In the genomic region with DNA sequence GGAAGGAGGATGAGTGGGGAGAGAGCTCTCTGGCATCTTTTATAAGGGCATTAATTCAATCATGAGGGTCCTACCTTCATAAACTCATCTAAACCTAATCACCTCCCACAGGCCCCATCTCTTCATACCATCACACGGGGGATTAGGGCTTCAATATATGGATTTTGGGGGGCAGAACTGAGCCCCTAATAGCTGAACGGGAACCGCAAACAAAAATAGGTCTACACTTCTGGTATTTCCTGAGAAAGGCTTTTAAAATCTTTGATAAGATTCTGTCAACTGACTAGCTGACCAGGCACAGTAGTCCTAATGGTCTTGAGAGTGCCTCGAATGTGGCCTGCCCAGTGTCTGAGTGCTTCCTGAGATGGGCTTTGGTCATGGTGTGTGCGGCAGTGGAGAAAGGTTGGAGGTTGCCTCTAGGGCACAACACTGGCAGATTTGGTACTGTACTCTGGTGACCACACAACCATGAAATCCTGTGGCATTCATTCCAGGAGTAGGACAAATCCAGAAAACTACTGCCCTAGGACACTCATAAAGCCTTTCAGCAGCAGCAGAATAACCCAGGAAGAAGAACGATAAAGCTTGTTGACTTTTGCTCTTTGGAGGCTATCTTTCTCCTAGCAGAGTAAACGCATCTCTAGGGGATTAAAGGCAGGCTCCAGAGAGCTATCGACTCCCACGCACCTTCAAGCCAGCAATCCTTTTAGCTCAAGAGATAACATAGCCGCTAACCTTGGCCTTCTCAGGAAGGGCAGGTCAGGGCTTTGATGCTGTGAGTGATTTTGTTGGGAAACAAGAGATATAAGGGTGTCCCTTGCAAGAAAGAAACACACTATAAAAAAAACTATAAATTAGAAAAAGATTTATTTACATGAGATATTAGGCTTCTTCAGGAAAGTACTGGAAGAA, we compare ENCODE assay signal across 1 cellular context.
TF ChIP-seq lines count a peak whose summit lies in the region.

No MANE protein-coding gene starts in this region.

TF ChIP-seq in HepG2, 621 proteins besides CTCF, POLR2A, EP300 and RAD21 (continued from another document and continues in another):
- TF ChIP-seq DBP (CRISPR knock-in tag; IDR thresholded peaks at IDR 0.05; ENCODE audit: not compliant biosample characterization) = no peak
- peak; percentile 91 for TF ChIP-seq ARNTL (CRISPR knock-in tag; IDR thresholded peaks at IDR 0.05)
- TF ChIP-seq, protein P1, sequence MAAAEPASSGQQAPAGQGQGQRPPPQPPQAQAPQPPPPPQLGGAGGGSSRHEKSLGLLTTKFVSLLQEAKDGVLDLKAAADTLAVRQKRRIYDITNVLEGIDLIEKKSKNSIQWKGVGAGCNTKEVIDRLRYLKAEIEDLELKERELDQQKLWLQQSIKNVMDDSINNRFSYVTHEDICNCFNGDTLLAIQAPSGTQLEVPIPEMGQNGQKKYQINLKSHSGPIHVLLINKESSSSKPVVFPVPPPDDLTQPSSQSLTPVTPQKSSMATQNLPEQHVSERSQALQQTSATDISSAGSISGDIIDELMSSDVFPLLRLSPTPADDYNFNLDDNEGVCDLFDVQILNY (CRISPR knock-in tag; conservative IDR thresholded peaks at IDR 0.05) = no peak
- TF ChIP-seq ZNF446 (CRISPR knock-in tag; IDR thresholded peaks at IDR 0.05) = 0 out of 2 replicates have a peak, but pooled peaks have one; percentile 81
- TF ChIP-seq, protein P2, sequence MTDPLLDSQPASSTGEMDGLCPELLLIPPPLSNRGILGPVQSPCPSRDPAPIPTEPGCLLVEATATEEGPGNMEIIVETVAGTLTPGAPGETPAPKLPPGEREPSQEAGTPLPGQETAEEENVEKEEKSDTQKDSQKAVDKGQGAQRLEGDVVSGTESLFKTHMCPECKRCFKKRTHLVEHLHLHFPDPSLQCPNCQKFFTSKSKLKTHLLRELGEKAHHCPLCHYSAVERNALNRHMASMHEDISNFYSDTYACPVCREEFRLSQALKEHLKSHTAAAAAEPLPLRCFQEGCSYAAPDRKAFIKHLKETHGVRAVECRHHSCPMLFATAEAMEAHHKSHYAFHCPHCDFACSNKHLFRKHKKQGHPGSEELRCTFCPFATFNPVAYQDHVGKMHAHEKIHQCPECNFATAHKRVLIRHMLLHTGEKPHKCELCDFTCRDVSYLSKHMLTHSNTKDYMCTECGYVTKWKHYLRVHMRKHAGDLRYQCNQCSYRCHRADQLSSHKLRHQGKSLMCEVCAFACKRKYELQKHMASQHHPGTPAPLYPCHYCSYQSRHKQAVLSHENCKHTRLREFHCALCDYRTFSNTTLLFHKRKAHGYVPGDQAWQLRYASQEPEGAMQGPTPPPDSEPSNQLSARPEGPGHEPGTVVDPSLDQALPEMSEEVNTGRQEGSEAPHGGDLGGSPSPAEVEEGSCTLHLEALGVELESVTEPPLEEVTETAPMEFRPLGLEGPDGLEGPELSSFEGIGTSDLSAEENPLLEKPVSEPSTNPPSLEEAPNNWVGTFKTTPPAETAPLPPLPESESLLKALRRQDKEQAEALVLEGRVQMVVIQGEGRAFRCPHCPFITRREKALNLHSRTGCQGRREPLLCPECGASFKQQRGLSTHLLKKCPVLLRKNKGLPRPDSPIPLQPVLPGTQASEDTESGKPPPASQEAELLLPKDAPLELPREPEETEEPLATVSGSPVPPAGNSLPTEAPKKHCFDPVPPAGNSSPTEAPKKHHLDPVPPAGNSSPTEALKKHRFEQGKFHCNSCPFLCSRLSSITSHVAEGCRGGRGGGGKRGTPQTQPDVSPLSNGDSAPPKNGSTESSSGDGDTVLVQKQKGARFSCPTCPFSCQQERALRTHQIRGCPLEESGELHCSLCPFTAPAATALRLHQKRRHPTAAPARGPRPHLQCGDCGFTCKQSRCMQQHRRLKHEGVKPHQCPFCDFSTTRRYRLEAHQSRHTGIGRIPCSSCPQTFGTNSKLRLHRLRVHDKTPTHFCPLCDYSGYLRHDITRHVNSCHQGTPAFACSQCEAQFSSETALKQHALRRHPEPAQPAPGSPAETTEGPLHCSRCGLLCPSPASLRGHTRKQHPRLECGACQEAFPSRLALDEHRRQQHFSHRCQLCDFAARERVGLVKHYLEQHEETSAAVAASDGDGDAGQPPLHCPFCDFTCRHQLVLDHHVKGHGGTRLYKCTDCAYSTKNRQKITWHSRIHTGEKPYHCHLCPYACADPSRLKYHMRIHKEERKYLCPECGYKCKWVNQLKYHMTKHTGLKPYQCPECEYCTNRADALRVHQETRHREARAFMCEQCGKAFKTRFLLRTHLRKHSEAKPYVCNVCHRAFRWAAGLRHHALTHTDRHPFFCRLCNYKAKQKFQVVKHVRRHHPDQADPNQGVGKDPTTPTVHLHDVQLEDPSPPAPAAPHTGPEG (CRISPR knock-in tag; IDR thresholded peaks at IDR 0.05) = peak; percentile 79
- TF ChIP-seq KMT2A (CRISPR knock-in tag; IDR thresholded peaks at IDR 0.05) = peak; percentile 74; the same call in 1 of the 2 replicates
- peak; percentile 100 for TF ChIP-seq FOXJ3 (CRISPR knock-in tag; IDR thresholded peaks at IDR 0.05; ENCODE audit: borderline replicate concordance)
- TF ChIP-seq ZNF513 (CRISPR knock-in tag; conservative IDR thresholded peaks at IDR 0.05) = no peak
- TF ChIP-seq ZSCAN20 (CRISPR knock-in tag; IDR thresholded peaks at IDR 0.05; ENCODE audit: borderline replicate concordance) = no peak
- 0 out of 2 replicates have a peak, but pooled peaks have one; percentile 54 for TF ChIP-seq ZFP90 (CRISPR knock-in tag; IDR thresholded peaks at IDR 0.05; ENCODE audit: borderline replicate concordance)
- peak; percentile 65; the same call in 1 of the 2 replicates for TF ChIP-seq MYC (CRISPR knock-in tag; IDR thresholded peaks at IDR 0.05; ENCODE audit: borderline replicate concordance)
- TF ChIP-seq JDP2 (CRISPR knock-in tag; IDR thresholded peaks at IDR 0.05; ENCODE audit: borderline replicate concordance) = peak; percentile 55; the same call in 1 of the 2 replicates
- TF ChIP-seq ZNF678 (CRISPR knock-in tag; IDR thresholded peaks at IDR 0.05) = no peak
- peak; percentile 96 for TF ChIP-seq TCF7L2 (IDR thresholded peaks at IDR 0.05; ENCODE audit: low read depth, low read length)
- TF ChIP-seq ZNF619 (CRISPR knock-in tag; IDR thresholded peaks at IDR 0.05) = peak; percentile 80; the same call in 1 of the 2 replicates
- TF ChIP-seq ZNF207 (IDR thresholded peaks at IDR 0.05; ENCODE audit: borderline replicate concordance) = no peak
- peak; percentile 100 for TF ChIP-seq HDAC2 (CRISPR knock-in tag; IDR thresholded peaks at IDR 0.05)
- no peak for TF ChIP-seq ZNF776 (CRISPR knock-in tag; IDR thresholded peaks at IDR 0.05)
- TF ChIP-seq NR3C1 (CRISPR knock-in tag; IDR thresholded peaks at IDR 0.05) = no peak
- peak; percentile 97 for TF ChIP-seq BRCA1 (CRISPR knock-in tag; IDR thresholded peaks at IDR 0.05)
- peak; percentile 99 for TF ChIP-seq SMYD3 (CRISPR knock-in tag; IDR thresholded peaks at IDR 0.05)
- TF ChIP-seq ZNF431 (CRISPR knock-in tag; IDR thresholded peaks at IDR 0.05; ENCODE audit: borderline replicate concordance, low read depth) = peak; percentile 87; the same call in 1 of the 2 replicates
- no peak for TF ChIP-seq ZNF773 (CRISPR knock-in tag; IDR thresholded peaks at IDR 0.05; ENCODE audit: borderline replicate concordance)
- TF ChIP-seq ZNF558 (CRISPR knock-in tag; IDR thresholded peaks at IDR 0.05; ENCODE audit: borderline replicate concordance) = peak; percentile 76; the same call in 1 of the 2 replicates
- peak; percentile 59; the same call in 1 of the 2 replicates for TF ChIP-seq ZSCAN21 (CRISPR knock-in tag; IDR thresholded peaks at IDR 0.05; ENCODE audit: borderline replicate concordance)
- peak; percentile 93 for TF ChIP-seq ZBTB7B (CRISPR knock-in tag; IDR thresholded peaks at IDR 0.05)
- TF ChIP-seq ZNF333 (CRISPR knock-in tag; IDR thresholded peaks at IDR 0.05; ENCODE audit: borderline replicate concordance) = no peak
- peak; percentile 48; the same call in 1 of the 2 replicates for TF ChIP-seq TIGD3 (CRISPR knock-in tag; IDR thresholded peaks at IDR 0.05; ENCODE audit: borderline replicate concordance)
- peak; percentile 46; the same call in 1 of the 2 replicates for TF ChIP-seq BCL3 (CRISPR knock-in tag; IDR thresholded peaks at IDR 0.05)
- TF ChIP-seq ZNF17 (CRISPR knock-in tag; IDR thresholded peaks at IDR 0.05) = peak; percentile 70; the same call in 1 of the 2 replicates
- no peak for TF ChIP-seq NRL (CRISPR knock-in tag; IDR thresholded peaks at IDR 0.05; ENCODE audit: borderline replicate concordance)
- no peak for TF ChIP-seq ZFP41 (CRISPR knock-in tag; IDR thresholded peaks at IDR 0.05; ENCODE audit: borderline replicate concordance)
- peak; percentile 100 for TF ChIP-seq MED1 (CRISPR knock-in tag; IDR thresholded peaks at IDR 0.05)
- peak; percentile 52; the same call in 1 of the 2 replicates for TF ChIP-seq ZNF12 (CRISPR knock-in tag; IDR thresholded peaks at IDR 0.05)
- TF ChIP-seq FOXO1 (CRISPR knock-in tag; IDR thresholded peaks at IDR 0.05) = peak; percentile 99
- TF ChIP-seq ZNF124 (CRISPR knock-in tag; IDR thresholded peaks at IDR 0.05) = peak; percentile 93
- no peak; the same call in 1 of the 2 replicates for TF ChIP-seq PRDM4 (CRISPR knock-in tag; IDR thresholded peaks at IDR 0.05; ENCODE audit: borderline replicate concordance)
- TF ChIP-seq ZNF549 (CRISPR knock-in tag; IDR thresholded peaks at IDR 0.05) = no peak
- TF ChIP-seq ZFP36 (IDR thresholded peaks at IDR 0.05; ENCODE audit: borderline replicate concordance, low read depth, low read length, partially characterized antibody) = no peak
- TF ChIP-seq KDM6A (CRISPR knock-in tag; IDR thresholded peaks at IDR 0.05; ENCODE audit: low read depth) = peak; percentile 92
- no peak for TF ChIP-seq ZNF235 (CRISPR knock-in tag; IDR thresholded peaks at IDR 0.05; ENCODE audit: borderline replicate concordance)
- no peak; the same call in 1 of the 2 replicates for TF ChIP-seq ZBTB8A (CRISPR knock-in tag; IDR thresholded peaks at IDR 0.05; ENCODE audit: borderline replicate concordance, low read depth)
- no peak; the same call in 1 of the 2 replicates for TF ChIP-seq SAFB2 (CRISPR knock-in tag; IDR thresholded peaks at IDR 0.05; ENCODE audit: borderline replicate concordance, low read depth)
